ENCODE assay signal across 21 cellular contexts in genomic region chr15:90055182-90055581, GRCh38. TPM values are rescaled to one million over a fixed set of nuclear protein-coding genes. Genes with fewer than 3 reads are reported as not detected.
A peak's percentile ranks its signal among the peaks of the same experiment; 100 is the strongest.
DNase-seq lines count a peak whose midpoint lies in the region; ATAC-seq and TF ChIP-seq lines count a peak whose summit lies in the region.
"Had no signal": no experiment of that assay in that cellular context is flagged by ENCODE, and none has a peak within 500 bp of the region (broad histone marks: within the 10 kb centered on the region; RNA-seq: fewer than 3 reads in every experiment).

No MANE protein-coding gene starts in this region.

- no peaks in the 10 kb centered on the region for H3K9me3 ChIP-seq in CD4-positive, alpha-beta T cell (ENCODE audit: control insufficient read depth, low read length)
- H3K9me3 ChIP-seq: gastroesophageal sphincter, transverse colon had no signal

- H3K36me3 Mint-ChIP-seq in CD4-positive, alpha-beta T cell (ENCODE audit: low read depth) = no peaks in the 10 kb centered on the region
- H3K36me3 Mint-ChIP-seq in nephron (ENCODE audit: low read depth) = peaks cover 4% of the 10 kb centered on the region

- DNase-seq in CD4-positive, alpha-beta T cell = no peak
- peak; percentile 30 for DNase-seq in NCI-H146 (lab: John Stamatoyannopoulos, UW)
- peak; percentile 29 for DNase-seq in epithelial cell of esophagus (ENCODE audit: low read depth)
- no peak for DNase-seq in foreskin keratinocyte
- DNase-seq in HCEC 1CT = no peak
- no peak for DNase-seq in GM19238 (ENCODE audit: insufficient read length, low spot score)
- no peak for DNase-seq in activated CD8-positive, alpha-beta memory T cell treated with anti-CD3 and anti-CD28 coated beads, Interleukin-2, amount 50 U/mL, for 48 hours
- DNase-seq: activated CD8-positive, alpha-beta T cell treated with anti-CD3 and anti-CD28 coated beads for 36 hours; activated naive CD4-positive, alpha-beta T cell treated with Interleukin-2 at 50 U/mL for 16 hours; activated T-cell treated with anti-CD3 and anti-CD28 coated beads, Interleukin-2, amount 50 U/mL, for 24 hours; anterior cingulate cortex; NCI-H1436; NK-92 treated with Interleukin-12 subunit alpha and Interleukin-12 subunit beta, amount 100 ng/mL, for 24 hours; transverse colon had no signal

- peaks cover 42% of the 10 kb centered on the region for H3K4me1 Mint-ChIP-seq in CD4-positive, alpha-beta T cell (ENCODE audit: low read depth)
- peaks cover 31% of the 10 kb centered on the region for H3K4me1 Mint-ChIP-seq in nephron

- no peak overlapping the region for H3K4me3 ChIP-seq in epithelial cell of esophagus (ENCODE audit: low read length)
- H3K4me3 ChIP-seq: gastroesophageal sphincter, skin epidermis, transverse colon had no signal

- peaks cover 6% of the 10 kb centered on the region for H3K4me1 ChIP-seq in foreskin keratinocyte

- no peak overlapping the region for H3K4me3 Mint-ChIP-seq in CD4-positive, alpha-beta T cell
- no peak overlapping the region for H3K4me3 Mint-ChIP-seq in nephron
- H3K4me3 Mint-ChIP-seq: activated CD8-positive, alpha-beta T cell treated with anti-CD3 and anti-CD28 coated beads for 36 hours; activated T-cell treated with anti-CD3 and anti-CD28 coated beads, Interleukin-2, amount 50 U/mL, for 24 hours; central memory CD8-positive, alpha-beta T cell; stimulated activated naive CD8-positive, alpha-beta T cell treated with anti-CD3 and anti-CD28 coated beads, Interleukin-15, Interleukin-2, amounts not matched to agents 100 ng/mL and 50 ng/mL, for 24 hours had no signal

- H3K27ac ChIP-seq in CD4-positive, alpha-beta T cell (ENCODE audit: low read depth, low read length) = no peak overlapping the region
- no peak overlapping the region for H3K27ac ChIP-seq in foreskin keratinocyte
- H3K27ac ChIP-seq: gastroesophageal sphincter had no signal

- TF ChIP-seq CTCF in CD4-positive, alpha-beta T cell (IDR thresholded peaks at IDR 0.05) = no peak
- TF ChIP-seq CTCF in epithelial cell of esophagus (IDR thresholded peaks at IDR 0.05; ENCODE audit: insufficient read depth, low read depth, low read length, missing control alignments) (no peak), nephron (IDR thresholded peaks at IDR 0.05; ENCODE audit: unreplicated experiment in 3 of 3) (no peak), foreskin keratinocyte (conservative IDR thresholded peaks at IDR 0.05) (no peak)

- CTCF ChIA-PET in CD4-positive, alpha-beta T cell (lab: Charles Lee) = no interaction called here

- intact Hi-C loops in CD4-positive, alpha-beta T cell (cut with DNase I, micrococcal nuclease) = no loop called here

- POLR2A ChIA-PET in CD4-positive, alpha-beta T cell (lab: Charles Lee) = no interaction called here

- no peak for ATAC-seq in CD4-positive, alpha-beta T cell (ENCODE audit: poor library complexity)
- ATAC-seq in foreskin keratinocyte = no peak
- ATAC-seq: activated CD4-positive, CD25-positive, alpha-beta regulatory T cell treated with anti-CD3 and anti-CD28 coated beads, Interleukin-2, amount 50 U/mL, for 24 hours; activated CD8-positive, alpha-beta T cell treated with anti-CD3 and anti-CD28 coated beads for 36 hours; gastroesophageal sphincter; SK-N-SH treated with all-trans-retinoic acid at 6 μM for 48 hours had no signal

- no peaks in the 10 kb centered on the region for H3K27me3 ChIP-seq in CD4-positive, alpha-beta T cell (ENCODE audit: control insufficient read depth, insufficient read depth, low read length)
- no peaks in the 10 kb centered on the region for H3K27me3 ChIP-seq in foreskin keratinocyte
- H3K27me3 ChIP-seq: gastroesophageal sphincter, transverse colon had no signal

- peak overlapping the region; percentile 70 for H3K27ac Mint-ChIP-seq in CD4-positive, alpha-beta T cell
- peak overlapping the region; percentile 5 to 88 (median 78) for H3K27ac Mint-ChIP-seq in nephron
- H3K27ac Mint-ChIP-seq: activated CD8-positive, alpha-beta T cell treated with anti-CD3 and anti-CD28 coated beads for 36 hours had no signal

- no peaks in the 10 kb centered on the region for H3K9me3 Mint-ChIP-seq in CD4-positive, alpha-beta T cell
- H3K9me3 Mint-ChIP-seq in nephron = no peaks in the 10 kb centered on the region
- H3K9me3 Mint-ChIP-seq: activated CD8-positive, alpha-beta T cell treated with anti-CD3 and anti-CD28 coated beads for 36 hours; activated T-cell treated with anti-CD3 and anti-CD28 coated beads, Interleukin-2, amount 50 U/mL, for 24 hours; central memory CD8-positive, alpha-beta T cell; stimulated activated naive CD8-positive, alpha-beta T cell treated with anti-CD3 and anti-CD28 coated beads, Interleukin-15, Interleukin-2, amounts not matched to agents 100 ng/mL and 50 ng/mL, for 24 hours had no signal

- H3K27me3 Mint-ChIP-seq in CD4-positive, alpha-beta T cell = no peaks in the 10 kb centered on the region
- H3K27me3 Mint-ChIP-seq in nephron (ENCODE audit: low read depth) = no peaks in the 10 kb centered on the region
- H3K27me3 Mint-ChIP-seq: activated CD8-positive, alpha-beta T cell treated with anti-CD3 and anti-CD28 coated beads for 36 hours; activated T-cell treated with anti-CD3 and anti-CD28 coated beads, Interleukin-2, amount 50 U/mL, for 24 hours; central memory CD8-positive, alpha-beta T cell; stimulated activated naive CD8-positive, alpha-beta T cell treated with anti-CD3 and anti-CD28 coated beads, Interleukin-15, Interleukin-2, amounts not matched to agents 100 ng/mL and 50 ng/mL, for 24 hours had no signal

RNA-seq across cellular contexts. Expression of gene IDH2, which starts 47.1 kb away (rescaled TPM):
- total RNA-seq in CD4-positive, alpha-beta T cell = 10 to 100 TPM; 38.0 to 38.2 TPM
- total RNA-seq in foreskin keratinocyte = 60.1 and 69.6 TPM in 2 replicates
- polyA plus RNA-seq in foreskin keratinocyte = 75.0 and 88.2 TPM in 2 replicates

RNA-seq across cellular contexts. Expression of gene ZNF710, which starts 54.1 kb away (rescaled TPM):
- 1 to 10 TPM; 6.5 to 7.7 TPM for total RNA-seq in CD4-positive, alpha-beta T cell
- 30.3 and 36.8 TPM in 2 replicates for total RNA-seq in foreskin keratinocyte
- polyA plus RNA-seq in foreskin keratinocyte = 25.1 and 32.1 TPM in 2 replicates

Comparison
In these comparisons a context has a peak if more than half of its experiments do, and no peak if none do; other contexts are left out.
1. DNase-seq: peak in NCI-H146 (single experiment) and epithelial cell of esophagus (single experiment); none in CD4-positive, alpha-beta T cell (0 of 10), foreskin keratinocyte (0 of 2), HCEC 1CT (single experiment), GM19238 (single experiment) and activated CD8-positive, alpha-beta memory T cell treated with anti-CD3 and anti-CD28 coated beads, Interleukin-2, amount 50 U/mL, for 48 hours (single experiment).